In genomic region chr1:58781541-58782307, GRCh38 we compare ENCODE assay signal across 8 cellular contexts. TPM values are rescaled to one million over a fixed set of nuclear protein-coding genes. Genes with fewer than 3 reads are reported as not detected.
DNase-seq lines count a peak whose midpoint lies in the region; ATAC-seq and TF ChIP-seq lines count a peak whose summit lies in the region.

No MANE protein-coding gene starts in this region.

- peaks cover 0 to 2% of the 10 kb centered on the region in 2 donors for H3K27me3 Mint-ChIP-seq in natural killer cell treated with Interleukin-12 subunit alpha and Interleukin-12 subunit beta and Interleukin-15 and Interleukin-18, amount 100 ng/mL, for 72 hours

- H3K4me3 ChIP-seq in HCT116 (replicated peaks in 1 of 2; ENCODE audit: low read depth in 1 of 2, low read length in 2 of 2), result no peak overlapping the region
- H3K4me3 ChIP-seq in PC-9, result peak overlapping the region; percentile 94
- H3K4me3 ChIP-seq in fibroblast of villous mesenchyme (ENCODE audit: low read depth, low read length), result peak overlapping the region; percentile 97

- H3K9me3 ChIP-seq in HCT116 (ENCODE audit: control insufficient read depth in 1 of 2, insufficient read depth in 1 of 2, low read depth in 1 of 2, low read length in 2 of 2) (no peaks in the 10 kb centered on the region), PC-9 (ENCODE audit: insufficient read depth, low read depth) (no peaks in the 10 kb centered on the region)

- no peaks in the 10 kb centered on the region for H3K36me3 ChIP-seq in HCT116 (ENCODE audit: control insufficient read depth in 1 of 2, insufficient read depth in 2 of 2, low read length in 2 of 2)
- peaks cover 24% of the 10 kb centered on the region; the same call in 1 of the 2 replicates for H3K36me3 ChIP-seq in PC-9 (ENCODE audit: low read depth)

- DNase-seq in AML-193 (lab: John Stamatoyannopoulos, UW), result peak; percentile 49 to 64
- DNase-seq in HCT116 (ENCODE audit: low read depth, low spot score), result no peak
- peak; percentile 49 to 69 for DNase-seq in PC-9
- peak; percentile 38 for DNase-seq in activated T-helper 9 cell treated with anti-CD3 and anti-CD28 coated beads, Interleukin-2, amount 50 U/mL, for 16 hours (ENCODE audit: low read depth)
- DNase-seq in fibroblast of villous mesenchyme (ENCODE audit: low read depth), result peak; percentile 73
- DNase-seq in natural killer cell treated with Interleukin-12 subunit alpha and Interleukin-12 subunit beta and Interleukin-15 and Interleukin-18, amount 100 ng/mL, for 72 hours (ENCODE audit: low spot score), result peak; percentile 76

- H3K9ac ChIP-seq in HCT116 (ENCODE audit: low read length), result no peak overlapping the region

- intact Hi-C loops in HCT116 (cut with micrococcal nuclease), result loop anchor here (10.0 kb wide), 1 partner anchor 653 kb away; no protein-coding TSS in a partner anchor
- intact Hi-C loops in PC-9 (cut with micrococcal nuclease; ENCODE audit: unreplicated experiment), result loop anchor here (5.0 to 10.0 kb wide), 3 partner anchors 261 to 703 kb away; no protein-coding TSS in a partner anchor

- RAD21 ChIA-PET in HCT116 (lab: Charles Lee; ENCODE audit: low non-redundant PET in 1 of 2, low total read pairs in 2 of 2, uncharacterized antibody in 2 of 2, unreplicated experiment in 2 of 2), result no interaction called here

- H3K36me3 Mint-ChIP-seq in natural killer cell treated with Interleukin-12 subunit alpha and Interleukin-12 subunit beta and Interleukin-15 and Interleukin-18, amount 100 ng/mL, for 72 hours, result peaks cover 12% of the 10 kb centered on the region

- no peak for TF ChIP-seq RAD21 in HCT116 (IDR thresholded peaks at IDR 0.05; ENCODE audit: low read depth)

- ATAC-seq in HCT116 (no peak), HG02938 (IDR thresholded peaks at IDR 0.05; ENCODE audit: unreplicated experiment) (no peak)
- no peak for ATAC-seq in natural killer cell treated with Interleukin-12 subunit alpha and Interleukin-12 subunit beta and Interleukin-15 and Interleukin-18, amount 100 ng/mL, for 72 hours

- H3K27ac ChIP-seq in HCT116 (ENCODE audit: low read depth, low read length) (no peak overlapping the region), PC-9 (peak overlapping the region; percentile 92), temporal lobe (ENCODE audit: low read depth, low read length) (peak overlapping the region; percentile 40)

- TF ChIP-seq POLR2A in HCT116 (IDR thresholded peaks at IDR 0.05; ENCODE audit: borderline replicate concordance, extremely low read depth, insufficient read depth, insufficient read length), result no peak

- H2AFZ ChIP-seq in HCT116 (ENCODE audit: low read depth, low read length, poor library complexity, severe bottlenecking) (no peak overlapping the region), PC-9 (no peak overlapping the region)

- H3F3A ChIP-seq in PC-9 (ENCODE audit: insufficient read depth, low read depth), result peaks cover 63% of the 10 kb centered on the region

- peaks cover 13 to 25% of the 10 kb centered on the region in 2 donors for H3K4me1 Mint-ChIP-seq in natural killer cell treated with Interleukin-12 subunit alpha and Interleukin-12 subunit beta and Interleukin-15 and Interleukin-18, amount 100 ng/mL, for 72 hours (ENCODE audit: low read depth in 2 of 2)

- no peaks in the 10 kb centered on the region for H3K9me3 Mint-ChIP-seq in natural killer cell treated with Interleukin-12 subunit alpha and Interleukin-12 subunit beta and Interleukin-15 and Interleukin-18, amount 100 ng/mL, for 72 hours

- H3K4me3 Mint-ChIP-seq in natural killer cell treated with Interleukin-12 subunit alpha and Interleukin-12 subunit beta and Interleukin-15 and Interleukin-18, amount 100 ng/mL, for 72 hours, result peak overlapping the region; percentile 96

- H3K4me1 ChIP-seq in HCT116 (ENCODE audit: control insufficient read depth in 1 of 2, insufficient read depth in 2 of 2, low read length in 2 of 2) (peaks cover 10 to 33% of the 10 kb centered on the region in 2 experiments; a peak in 3 of 4 replicates), PC-9 (replicated peaks; ENCODE audit: insufficient read depth) (peaks cover 27% of the 10 kb centered on the region)

- CTCF ChIA-PET in HCT116 (lab: Charles Lee) (interaction anchor here (1.3 kb wide), 1 partner anchor 265 kb away, joined by 3 read pairs; no protein-coding TSS in a partner anchor), PC-9 (lab: Charles Lee) (interaction anchor here (0.6 to 0.7 kb wide), 2 partner anchors 77 to 874 kb away, joined by 3 to 4 read pairs; no protein-coding TSS in a partner anchor)

- H3K79me2 ChIP-seq in HCT116 (ENCODE audit: insufficient read depth, low read length) (peaks cover 15% of the 10 kb centered on the region), PC-9 (ENCODE audit: low read depth) (peaks cover 40% of the 10 kb centered on the region)

- H3K4me2 ChIP-seq in HCT116 (ENCODE audit: low read length) (no peak overlapping the region), PC-9 (peak overlapping the region; percentile 83)

- H4K20me1 ChIP-seq in HCT116 (ENCODE audit: insufficient read depth) (no peaks in the 10 kb centered on the region), PC-9 (ENCODE audit: insufficient read depth) (peaks cover 37% of the 10 kb centered on the region)

- peak overlapping the region; percentile 87 to 90 for H3K27ac Mint-ChIP-seq in natural killer cell treated with Interleukin-12 subunit alpha and Interleukin-12 subunit beta and Interleukin-15 and Interleukin-18, amount 100 ng/mL, for 72 hours

- TF ChIP-seq CTCF in HCT116 (IDR thresholded peaks at IDR 0.05 in 2 of 3, conservative IDR thresholded peaks at IDR 0.05 in 1 of 3; ENCODE audit: borderline replicate concordance in 1 of 3, insufficient read depth in 1 of 3, low read depth in 2 of 3, low read length in 2 of 3) (peak in 2 of 3 experiments; percentile 19 to 24; a peak in 1 of 6 replicates), PC-9 (conservative IDR thresholded peaks at IDR 0.05) (peak; percentile 51; the same call in 1 of the 2 replicates), fibroblast of villous mesenchyme (IDR thresholded peaks at IDR 0.05; ENCODE audit: insufficient read depth, low read depth, low read length) (peak; percentile 47)

- POLR2A ChIA-PET in HCT116 (lab: Charles Lee), result interaction anchor here (1.4 kb wide), 1 partner anchor 515 kb away, joined by 3 read pairs; the partner anchor contains the start of gene FGGY
- POLR2A ChIA-PET in PC-9 (lab: Charles Lee; ENCODE audit: unreplicated experiment), result interaction anchor here (0.6 to 1.2 kb wide), 6 partner anchors 35 to 969 kb away, joined by 4 to 9 read pairs (median 6); no protein-coding TSS in a partner anchor

- H3K27me3 ChIP-seq in HCT116 (ENCODE audit: insufficient read depth, low read length), result no peaks in the 10 kb centered on the region
- no peaks in the 10 kb centered on the region for H3K27me3 ChIP-seq in PC-9 (ENCODE audit: insufficient read depth, low read depth)

- BruUV-seq in HCT116 (replicated peaks; lab: Mats Ljungman, UMichigan) (no TSS peak), PC-9 (replicated peaks; lab: Mats Ljungman, UMichigan) (no TSS peak)

- H3K9me2 ChIP-seq in HCT116 (ENCODE audit: insufficient read depth), result no peaks in the 10 kb centered on the region
- H3K9me2 ChIP-seq in PC-9 (ENCODE audit: insufficient read depth), result no peaks in the 10 kb centered on the region

TF ChIP-seq in HCT116, 20 proteins besides CTCF, POLR2A, EP300 and RAD21:
- TF ChIP-seq ZBTB33 (IDR thresholded peaks at IDR 0.05; ENCODE audit: extremely low read depth, insufficient replicate concordance, low read length), result no peak
- no peak for TF ChIP-seq ELF1 (IDR thresholded peaks at IDR 0.05; ENCODE audit: borderline replicate concordance, low read depth)
- TF ChIP-seq CEBPB (IDR thresholded peaks at IDR 0.05; ENCODE audit: low read depth), result no peak
- 0 out of 2 replicates have a peak, but pooled peaks have one; percentile 13 for TF ChIP-seq POLR2AphosphoS5 (IDR thresholded peaks at IDR 0.05; ENCODE audit: low read depth, low read length)
- TF ChIP-seq JUND (IDR thresholded peaks at IDR 0.05), result no peak
- no peak for TF ChIP-seq YY1 (IDR thresholded peaks at IDR 0.05; ENCODE audit: extremely low read depth, insufficient replicate concordance, low read depth, low read length)
- TF ChIP-seq ZFX (IDR thresholded peaks at IDR 0.05), result no peak

RNA-seq across cellular contexts. Expression of gene JUN, which starts 2.1 kb away (rescaled TPM):
- total RNA-seq in HCT116 (2021; ENCODE audit: unreplicated experiment), result 18.7 TPM
- polyA plus RNA-seq in HCT116 (2012), result 42.4 and 58.4 TPM in 2 replicates
- total RNA-seq in PC-9 (2021), result 74.7 and 93.7 TPM in 2 replicates
- 71.2 and 84.6 TPM in 2 replicates for total RNA-seq in fibroblast of villous mesenchyme
- 10 to 100 TPM; 62.2 to 90.1 TPM for total RNA-seq in natural killer cell treated with Interleukin-12 subunit alpha and Interleukin-12 subunit beta and Interleukin-15 and Interleukin-18, amount 100 ng/mL, for 72 hours
- total RNA-seq in temporal lobe, result 96.1 TPM

Comparison
In these comparisons a context has a peak if more than half of its experiments do, and no peak if none do; other contexts are left out.
1. H3K4me3 ChIP-seq: peak in PC-9 (single experiment) and fibroblast of villous mesenchyme (single experiment); none in HCT116 (0 of 2).
2. Peak in every context shown above with its lines, with median percentiles within 50 percentile points of each other: CTCF ChIP-seq.